10 cellular contexts compared by ENCODE assay signal in genomic region chr1:156481527-156481926, GRCh38. TPM values are rescaled to one million over a fixed set of nuclear protein-coding genes. Genes with fewer than 3 reads are reported as not detected.
DNase-seq lines count a peak whose midpoint lies in the region; ATAC-seq and TF ChIP-seq lines count a peak whose summit lies in the region.
"Had no signal": no experiment of that assay in that cellular context is flagged by ENCODE, and none has a peak within 500 bp of the region (broad histone marks: within the 10 kb centered on the region; RNA-seq: fewer than 3 reads in every experiment).

No MANE protein-coding gene starts in this region.

- peaks cover 51 to 78% of the 10 kb centered on the region in 2 donors for H3K36me3 Mint-ChIP-seq in CD4-positive, alpha-beta memory T cell
- peaks cover 65% of the 10 kb centered on the region for H3K36me3 Mint-ChIP-seq in activated T-helper 2 cell treated with anti-CD3 and anti-CD28 coated beads, Interferon-gamma antibody, Interleukin-2, Interleukin-4, amounts not matched to agents 10 μg/mL and 5 μg/mL and 100 μg/mL, durations not matched to agents 14 hours and 24 hours and 36 hours (ENCODE audit: low read depth)

- peak in 2 of 5 donors; percentile 39 to 65 for DNase-seq in CD4-positive, alpha-beta memory T cell
- no peak for DNase-seq in activated T-helper 2 cell treated with anti-CD3 and anti-CD28 coated beads, Interferon-gamma antibody, Interleukin-2, Interleukin-4, amounts not matched to agents 10 μg/mL and 5 μg/mL and 100 μg/mL, durations not matched to agents 14 hours and 24 hours and 36 hours (ENCODE audit: low spot score)
- DNase-seq in posterior vena cava (ENCODE audit: low spot score), result peak; percentile 32
- no peak for DNase-seq in sciatic nerve (ENCODE audit: low spot score)
- DNase-seq in GDM1 (lab: John Stamatoyannopoulos, UW), result no peak
- no peak for DNase-seq in iPS-NIHi7 (ENCODE audit: extremely low spot score)
- no peak for DNase-seq in dedifferentiated amniotic fluid mesenchymal stem cell (ENCODE audit: extremely low spot score)
- DNase-seq: activated CD4-positive, CD25-positive, alpha-beta regulatory T cell treated with anti-CD3 and anti-CD28 coated beads, Interleukin-2, amount 50 U/mL, for 72 hours; NCI-H2107 had no signal

- H3K4me3 Mint-ChIP-seq in CD4-positive, alpha-beta memory T cell, result peak overlapping the region in 5 of 8 donors; percentile 5 to 43 (median 35)
- H3K4me3 Mint-ChIP-seq in activated T-helper 2 cell treated with anti-CD3 and anti-CD28 coated beads, Interferon-gamma antibody, Interleukin-2, Interleukin-4, amounts not matched to agents 10 μg/mL and 5 μg/mL and 100 μg/mL, durations not matched to agents 14 hours and 24 hours and 36 hours (ENCODE audit: low read depth), result no peak overlapping the region

- intact Hi-C loops in CD4-positive, alpha-beta memory T cell (cut with micrococcal nuclease), result no loop called here
- intact Hi-C loops in activated T-helper 2 cell treated with anti-CD3 and anti-CD28 coated beads, Interferon-gamma antibody, Interleukin-2, Interleukin-4, amounts not matched to agents 10 μg/mL and 5 μg/mL and 100 μg/mL, durations not matched to agents 14 hours and 24 hours and 36 hours (cut with micrococcal nuclease), result loop anchor here (2.0 to 5.0 kb wide), 3 partner anchors 19 to 41 kb away; partner anchors contain the start of gene MEF2D
- intact Hi-C loops in posterior vena cava (cut with DNase I) (loop anchor here (10.0 kb wide), 2 partner anchors 113 to 123 kb away; partner anchors contain the start of genes GPATCH4 (in 1 of the 2) and NAXE (in 1 of the 2)), sciatic nerve (cut with DNase I) (no loop called here)

- in situ Hi-C loops in GM18951 (cut with MboI; ENCODE audit: low sequenced_read_pairs, unreplicated experiment), result no loop called here

- peak; percentile 21 for TF ChIP-seq POLR2A in GM18951 (IDR thresholded peaks at IDR 0.05; ENCODE audit: extremely low read depth, insufficient read depth, insufficient read length)

- H3K9me3 Mint-ChIP-seq in CD4-positive, alpha-beta memory T cell, result peaks cover 0 to 2% (median 0%) of the 10 kb centered on the region in 8 donors
- H3K9me3 Mint-ChIP-seq in activated T-helper 2 cell treated with anti-CD3 and anti-CD28 coated beads, Interferon-gamma antibody, Interleukin-2, Interleukin-4, amounts not matched to agents 10 μg/mL and 5 μg/mL and 100 μg/mL, durations not matched to agents 14 hours and 24 hours and 36 hours, result no peaks in the 10 kb centered on the region

- peak overlapping the region; percentile 75 to 97 (median 92) for H3K27ac Mint-ChIP-seq in CD4-positive, alpha-beta memory T cell
- peak overlapping the region; percentile 23 for H3K27ac Mint-ChIP-seq in activated T-helper 2 cell treated with anti-CD3 and anti-CD28 coated beads, Interferon-gamma antibody, Interleukin-2, Interleukin-4, amounts not matched to agents 10 μg/mL and 5 μg/mL and 100 μg/mL, durations not matched to agents 14 hours and 24 hours and 36 hours

- H3K4me3 ChIP-seq in CD4-positive, alpha-beta memory T cell (ENCODE audit: low read length in 2 of 2), result no peak overlapping the region

- peaks cover 56% of the 10 kb centered on the region for H3K4me1 ChIP-seq in CD4-positive, alpha-beta memory T cell (ENCODE audit: insufficient read depth, low read length)

- H3K27ac ChIP-seq in CD4-positive, alpha-beta memory T cell (ENCODE audit: low read depth, low read length), result peak overlapping the region; percentile 42

- no peaks in the 10 kb centered on the region for H3K27me3 Mint-ChIP-seq in CD4-positive, alpha-beta memory T cell
- H3K27me3 Mint-ChIP-seq in activated T-helper 2 cell treated with anti-CD3 and anti-CD28 coated beads, Interferon-gamma antibody, Interleukin-2, Interleukin-4, amounts not matched to agents 10 μg/mL and 5 μg/mL and 100 μg/mL, durations not matched to agents 14 hours and 24 hours and 36 hours (ENCODE audit: low read depth), result no peaks in the 10 kb centered on the region

- peaks cover 36 to 59% (median 50%) of the 10 kb centered on the region in 4 donors for H3K4me1 Mint-ChIP-seq in CD4-positive, alpha-beta memory T cell
- peaks cover 43% of the 10 kb centered on the region for H3K4me1 Mint-ChIP-seq in activated T-helper 2 cell treated with anti-CD3 and anti-CD28 coated beads, Interferon-gamma antibody, Interleukin-2, Interleukin-4, amounts not matched to agents 10 μg/mL and 5 μg/mL and 100 μg/mL, durations not matched to agents 14 hours and 24 hours and 36 hours (ENCODE audit: low read depth)

- no peaks in the 10 kb centered on the region for H3K9me3 ChIP-seq in CD4-positive, alpha-beta memory T cell (ENCODE audit: control insufficient read depth in 1 of 2, low read length in 2 of 2)

- peaks cover 71% of the 10 kb centered on the region for H3K36me3 ChIP-seq in CD4-positive, alpha-beta memory T cell (ENCODE audit: insufficient read depth, low read length)

- ATAC-seq in sciatic nerve, result no peak

- POLR2A ChIA-PET in CD4-positive, alpha-beta memory T cell (lab: Charles Lee; ENCODE audit: partially characterized antibody), result interaction anchor here (0.9 to 14.5 kb wide), 7 partner anchors 8 to 225 kb away, joined by 3 to 376 read pairs (median 7); partner anchors contain the start of genes GPATCH4, MEF2D and NAXE

- no peaks in the 10 kb centered on the region for H3K27me3 ChIP-seq in CD4-positive, alpha-beta memory T cell (ENCODE audit: insufficient read depth, low read length)

- CTCF ChIA-PET in CD4-positive, alpha-beta memory T cell (lab: Charles Lee; ENCODE audit: partially characterized antibody), result interaction anchor here (0.6 to 14.7 kb wide), 20 partner anchors 10 to 146 kb away, joined by 3 to 257 read pairs (median 8); partner anchors contain the start of genes GPATCH4, IQGAP3 and MEF2D

RNA-seq across cellular contexts. Expression of gene MEF2D, which starts 19.0 kb away (rescaled TPM):
- total RNA-seq in CD4-positive, alpha-beta memory T cell, result 10 to 100 TPM; 65.0 to 69.6 TPM
- 10 to 100 TPM in 1 of 2 donors, 1 to 10 TPM in 1; 4.2 to 13.8 TPM for polyA plus RNA-seq in CD4-positive, alpha-beta memory T cell
- 37.9 and 42.1 TPM in 2 replicates for total RNA-seq in activated T-helper 2 cell treated with anti-CD3 and anti-CD28 coated beads, Interferon-gamma antibody, Interleukin-2, Interleukin-4, amounts not matched to agents 10 μg/mL and 5 μg/mL and 100 μg/mL, durations not matched to agents 14 hours and 24 hours and 36 hours
- total RNA-seq in posterior vena cava (100 to 1,000 TPM in 1 of 2 donors, 10 to 100 TPM in 1; 77.5 to 102 TPM), sciatic nerve (66.8 TPM)

Comparison
In these comparisons a context has a peak if more than half of its experiments do, and no peak if none do; other contexts are left out.
1. intact Hi-C loops: an anchor here in activated T-helper 2 cell treated with anti-CD3 and anti-CD28 coated beads, Interferon-gamma antibody, Interleukin-2, Interleukin-4, amounts not matched to agents 10 μg/mL and 5 μg/mL and 100 μg/mL, durations not matched to agents 14 hours and 24 hours and 36 hours (2.0 to 5.0 kb wide) and posterior vena cava (10.0 kb wide); none called in CD4-positive, alpha-beta memory T cell and sciatic nerve.